In the genomic region with DNA sequence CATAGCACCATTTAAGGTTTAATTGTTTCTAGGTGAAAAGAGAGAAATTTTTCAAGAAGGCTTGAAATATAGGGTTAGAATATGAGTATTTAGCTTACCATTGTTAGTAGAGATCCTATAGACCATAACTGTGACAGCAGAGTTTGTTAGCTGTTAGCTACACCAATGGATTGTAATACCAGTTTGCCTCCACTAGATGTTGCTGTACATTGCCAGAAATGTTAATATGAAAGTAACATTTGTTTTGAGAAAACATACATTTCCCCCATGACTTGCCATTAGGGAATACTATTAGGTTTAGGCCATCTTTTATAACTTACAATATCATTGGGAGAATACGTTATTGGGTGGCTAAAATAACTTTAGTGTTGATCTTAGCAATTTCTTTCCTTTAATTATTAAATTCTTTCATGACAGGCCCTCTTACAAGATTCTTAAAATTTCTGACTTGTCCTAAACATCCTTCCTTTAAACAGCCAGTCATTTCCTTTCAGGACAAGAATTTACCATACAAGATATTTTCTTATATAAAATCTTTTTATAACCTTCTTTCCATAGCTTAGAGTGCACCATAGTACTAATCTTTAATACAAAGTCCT, we compare ENCODE assay signal across 8 cellular contexts. TPM values are rescaled to one million over a fixed set of nuclear protein-coding genes. Genes with fewer than 3 reads are reported as not detected.
DNase-seq lines count a peak whose midpoint lies in the region; ATAC-seq and TF ChIP-seq lines count a peak whose summit lies in the region.

No MANE protein-coding gene starts in this region.

- H3K9me3 ChIP-seq in HEK293 (ENCODE audit: control insufficient read depth, insufficient read depth, low read depth, low read length), result no peaks in the 10 kb centered on the region
- H3K9me3 ChIP-seq in breast epithelium, result no peaks in the 10 kb centered on the region
- no peaks in the 10 kb centered on the region for H3K9me3 ChIP-seq in transverse colon

- DNase-seq in DMS79 treated with DMSO at 0.1 percent for 48 hours (lab: John Stamatoyannopoulos, UW), result peak; percentile 56
- peak; percentile 42 for DNase-seq in NCI-H345 treated with DMSO at 0.1 percent for 48 hours (lab: John Stamatoyannopoulos, UW; ENCODE audit: unreplicated experiment)
- no peak for DNase-seq in breast epithelium (ENCODE audit: low spot score in 2 of 2)
- DNase-seq in kidney tubule cell (ENCODE audit: low spot score), result peak; percentile 55
- no peak for DNase-seq in transverse colon
- no peak for DNase-seq in DMS153 treated with DMSO at 0.1 percent for 48 hours (lab: John Stamatoyannopoulos, UW; ENCODE audit: unreplicated experiment)
- DNase-seq in activated CD8-positive, alpha-beta memory T cell treated with anti-CD3 and anti-CD28 coated beads, Interleukin-2, amount 10 ng/mL, durations not matched to agents 7 days and 5 days, result no peak

- CTCF ChIA-PET in HEK293 (lab: Yijun Ruan, JAX), result interaction anchor here (0.6 to 2.5 kb wide), 13 partner anchors 9 to 487 kb away, joined by 3 to 19 read pairs (median 4); a partner anchor contains a TSS
- CTCF ChIA-PET in activated CD8-positive, alpha-beta memory T cell treated with anti-CD3 and anti-CD28 coated beads, Interleukin-2, amount 10 ng/mL, durations not matched to agents 7 days and 5 days (lab: Charles Lee), result interaction anchor here (1.1 to 3.1 kb wide), 5 partner anchors 13 to 356 kb away, joined by 3 to 15 read pairs (median 6); a partner anchor contains a TSS

- H3K9me3 Mint-ChIP-seq in activated CD8-positive, alpha-beta memory T cell treated with anti-CD3 and anti-CD28 coated beads, Interleukin-2, amount 10 ng/mL, durations not matched to agents 7 days and 5 days (ENCODE audit: low read depth), result no peaks in the 10 kb centered on the region

- H3K4me1 ChIP-seq in HEK293 (ENCODE audit: control insufficient read depth, insufficient read depth, low read length), result no peaks in the 10 kb centered on the region
- H3K4me1 ChIP-seq in breast epithelium, result peaks cover 0 to 5% of the 10 kb centered on the region in 2 donors
- H3K4me1 ChIP-seq in transverse colon, result peaks cover 8 to 10% (median 9%) of the 10 kb centered on the region in 4 donors

- H3K27me3 ChIP-seq in breast epithelium (no peaks in the 10 kb centered on the region), transverse colon (peaks cover 25% of the 10 kb centered on the region)

- TF ChIP-seq POLR2A in breast epithelium (IDR thresholded peaks at IDR 0.05) (no peak), transverse colon (IDR thresholded peaks at IDR 0.05) (no peak)

- no peak overlapping the region for H3K27ac Mint-ChIP-seq in activated CD8-positive, alpha-beta memory T cell treated with anti-CD3 and anti-CD28 coated beads, Interleukin-2, amount 10 ng/mL, durations not matched to agents 7 days and 5 days

- peaks cover 27% of the 10 kb centered on the region for H3K27me3 Mint-ChIP-seq in activated CD8-positive, alpha-beta memory T cell treated with anti-CD3 and anti-CD28 coated beads, Interleukin-2, amount 10 ng/mL, durations not matched to agents 7 days and 5 days

- no peaks in the 10 kb centered on the region for H3K36me3 ChIP-seq in HEK293 (ENCODE audit: control insufficient read depth in 2 of 2, insufficient read depth in 1 of 2, low read length in 2 of 2)
- no peaks in the 10 kb centered on the region for H3K36me3 ChIP-seq in breast epithelium
- no peaks in the 10 kb centered on the region for H3K36me3 ChIP-seq in transverse colon

- no peaks in the 10 kb centered on the region for H3K4me1 Mint-ChIP-seq in activated CD8-positive, alpha-beta memory T cell treated with anti-CD3 and anti-CD28 coated beads, Interleukin-2, amount 10 ng/mL, durations not matched to agents 7 days and 5 days

- TF ChIP-seq EP300 in transverse colon (IDR thresholded peaks at IDR 0.05; ENCODE audit: low read depth), result no peak

- H3K27ac ChIP-seq in HEK293 (ENCODE audit: extremely low read depth, low read depth, low read length), result no peak overlapping the region
- H3K27ac ChIP-seq in breast epithelium, result peak overlapping the region in 1 of 2 donors; percentile 67
- no peak overlapping the region for H3K27ac ChIP-seq in transverse colon

- no peak overlapping the region for H3K4me3 ChIP-seq in HEK293 (ENCODE audit: low read depth, low read length)
- no peak overlapping the region for H3K4me3 ChIP-seq in breast epithelium
- no peak overlapping the region for H3K4me3 ChIP-seq in transverse colon

- intact Hi-C loops in breast epithelium (cut with DNase I; ENCODE audit: low total_unique reads), result no loop called here
- intact Hi-C loops in transverse colon (cut with DNase I; ENCODE audit: low total_unique reads), result no loop called here

- in situ Hi-C loops in transverse colon (cut with MboI; ENCODE audit: low pct_ligation_motif_present in 1 of 4, low pct_unique_long_range_greater_than_20kb in 1 of 4, low sequenced_read_pairs in 3 of 4), result loop anchor here in 3 of 4 donors (10.0 to 25.0 kb wide), 3 partner anchors 261 to 361 kb away; no protein-coding TSS in a partner anchor

- 0 to 9% methylated on average over 1 of the region's 1 CpG for WGBS in transverse colon (ENCODE audit: low coverage in 1 of 2), 2 donors

- H3K4me3 Mint-ChIP-seq in activated CD8-positive, alpha-beta memory T cell treated with anti-CD3 and anti-CD28 coated beads, Interleukin-2, amount 10 ng/mL, durations not matched to agents 7 days and 5 days, result no peak overlapping the region

- no peak for ATAC-seq in activated CD8-positive, alpha-beta memory T cell treated with anti-CD3 and anti-CD28 coated beads, Interleukin-2, amount 10 ng/mL, durations not matched to agents 7 days and 5 days

- no peaks in the 10 kb centered on the region for H3K36me3 Mint-ChIP-seq in activated CD8-positive, alpha-beta memory T cell treated with anti-CD3 and anti-CD28 coated beads, Interleukin-2, amount 10 ng/mL, durations not matched to agents 7 days and 5 days

- POLR2A ChIA-PET in HEK293 (lab: Yijun Ruan, JAX), result no interaction called here

- TF ChIP-seq CTCF in HEK293 (tag by site-specific recombination; IDR thresholded peaks at IDR 0.05) (no peak), breast epithelium (IDR thresholded peaks at IDR 0.05) (peak; percentile 56 to 89 (median 77)), transverse colon (IDR thresholded peaks at IDR 0.05) (peak; percentile 73 to 83 (median 80))

TF ChIP-seq in HEK293, 187 proteins besides CTCF, POLR2A, EP300 and RAD21:
- TF ChIP-seq ZNF654 (tag by site-specific recombination; IDR thresholded peaks at IDR 0.05; ENCODE audit: low read depth) (peak; percentile 69), TCF7L2 (IDR thresholded peaks at IDR 0.05; ENCODE audit: borderline replicate concordance, low read depth, low read length) (no peak), ZNF266 (tag by site-specific recombination; IDR thresholded peaks at IDR 0.05; ENCODE audit: low read depth) (no peak), PRDM1 (tag by site-specific recombination; IDR thresholded peaks at IDR 0.05) (peak; percentile 63; the same call in 1 of the 2 replicates), KLF9 (tag by site-specific recombination; IDR thresholded peaks at IDR 0.05; ENCODE audit: low read depth) (no peak), ZNF544 (tag by site-specific recombination; IDR thresholded peaks at IDR 0.05) (no peak)
TF ChIP-seq in HEK293: peak in this region for 2.

RNA-seq across cellular contexts. Expression of a gene that starts 39.5 kb away (rescaled TPM):
- 10 to 100 TPM; 37.4 to 49.1 (median 43.6) TPM for total RNA-seq in breast epithelium
- total RNA-seq in transverse colon, result 10 to 100 TPM in 1 of 4 donors, 1 to 10 TPM in 3; 2.2 to 48.6 (median 7.0) TPM
- 1 to 10 TPM; 3.6 to 4.9 TPM for total RNA-seq in activated CD8-positive, alpha-beta memory T cell treated with anti-CD3 and anti-CD28 coated beads, Interleukin-2, amount 10 ng/mL, durations not matched to agents 7 days and 5 days

RNA-seq across cellular contexts. Expression of a gene that starts 48.3 kb away (rescaled TPM):
- 10 to 100 TPM in 2 of 3 donors, 1 to 10 TPM in 1; 6.9 to 21.7 (median 18.0) TPM for total RNA-seq in breast epithelium
- total RNA-seq in transverse colon, result 10 to 100 TPM in 1 of 4 donors, 1 to 10 TPM in 3; 4.1 to 14.9 (median 5.7) TPM
- 10 to 100 TPM in 1 of 2 experiments, 1 to 10 TPM in 1; 8.4 to 13.6 TPM for total RNA-seq in activated CD8-positive, alpha-beta memory T cell treated with anti-CD3 and anti-CD28 coated beads, Interleukin-2, amount 10 ng/mL, durations not matched to agents 7 days and 5 days

RNA-seq across cellular contexts. Expression of a gene that starts 55.1 kb away (rescaled TPM):
- total RNA-seq in breast epithelium, result 10 to 100 TPM; 52.4 to 92.8 (median 66.9) TPM
- 10 to 100 TPM in 2 of 4 donors, 1 to 10 TPM in 2; 6.6 to 15.9 (median 11.0) TPM for total RNA-seq in transverse colon
- 10 to 100 TPM in 1 of 2 experiments, 1 to 10 TPM in 1; 9.5 to 15.1 TPM for total RNA-seq in activated CD8-positive, alpha-beta memory T cell treated with anti-CD3 and anti-CD28 coated beads, Interleukin-2, amount 10 ng/mL, durations not matched to agents 7 days and 5 days

Comparison
In these comparisons a context has a peak if more than half of its experiments do, and no peak if none do; other contexts are left out.
1. DNase-seq: peak in DMS79 treated with DMSO at 0.1 percent for 48 hours (single experiment), NCI-H345 treated with DMSO at 0.1 percent for 48 hours (single experiment) and kidney tubule cell (single experiment); none in breast epithelium (0 of 2), transverse colon (single experiment), DMS153 treated with DMSO at 0.1 percent for 48 hours (single experiment) and activated CD8-positive, alpha-beta memory T cell treated with anti-CD3 and anti-CD28 coated beads, Interleukin-2, amount 10 ng/mL, durations not matched to agents 7 days and 5 days (single experiment).